ENCODE assay signal across 13 cellular contexts in genomic region chr17:27601975-27602302, GRCh38.
"Had no signal": no experiment of that assay in that cellular context is flagged by ENCODE, and none has a peak within 500 bp of the region (broad histone marks: within the 10 kb centered on the region; RNA-seq: fewer than 3 reads in every experiment).

No MANE protein-coding gene starts in this region.

- H3K27me3 Mint-ChIP-seq: activated naive CD4-positive, alpha-beta T cell treated with anti-CD3 and anti-CD28 coated beads, Interleukin-2, amount 10 ng/mL, durations not matched to agents 7 days and 5 days; memory B cell had no signal

- H3K9me3 Mint-ChIP-seq: activated naive CD4-positive, alpha-beta T cell treated with anti-CD3 and anti-CD28 coated beads, Interleukin-2, amount 10 ng/mL, durations not matched to agents 7 days and 5 days; activated T-cell treated with anti-CD3 and anti-CD28 coated beads, Interleukin-2, amount 50 U/mL, for 72 hours; memory B cell; T-helper 1 cell treated with Interleukin-12 subunit alpha and Interleukin-12 subunit beta and Interleukin-4 antibody, amounts not matched to agents 30 μg/mL and 1 μg/mL, for 36 hours; WTC11 had no signal

- H3K36me3 Mint-ChIP-seq: memory B cell had no signal

- DNase-seq: upper lobe of right lung had no signal

- H3K27ac Mint-ChIP-seq: activated naive CD4-positive, alpha-beta T cell treated with anti-CD3 and anti-CD28 coated beads, Interleukin-2, amount 10 ng/mL, durations not matched to agents 7 days and 5 days; activated T-cell treated with anti-CD3 and anti-CD28 coated beads, Interleukin-2, amount 50 U/mL, for 72 hours; memory B cell; WTC11 had no signal

- H3K27me3 ChIP-seq: esophagus muscularis mucosa, gastrocnemius medialis, heart left ventricle, right atrium auricular region, upper lobe of right lung had no signal

- H3K4me3 ChIP-seq: coronary artery, esophagus muscularis mucosa, gastrocnemius medialis, heart left ventricle, mucosa of descending colon, psoas muscle, right atrium auricular region, upper lobe of right lung had no signal

- H3K4me3 Mint-ChIP-seq: activated naive CD4-positive, alpha-beta T cell treated with anti-CD3 and anti-CD28 coated beads, Interleukin-2, amount 10 ng/mL, durations not matched to agents 7 days and 5 days; activated T-cell treated with anti-CD3 and anti-CD28 coated beads, Interleukin-2, amount 50 U/mL, for 72 hours; memory B cell; T-helper 1 cell treated with Interleukin-12 subunit alpha and Interleukin-12 subunit beta and Interleukin-4 antibody, amounts not matched to agents 30 μg/mL and 1 μg/mL, for 36 hours; WTC11 had no signal

- H3K27ac ChIP-seq: coronary artery, esophagus muscularis mucosa, heart left ventricle, right atrium auricular region, upper lobe of right lung had no signal

- H3K9me3 ChIP-seq: esophagus muscularis mucosa, gastrocnemius medialis, heart left ventricle, mucosa of descending colon, psoas muscle, right atrium auricular region, upper lobe of right lung had no signal

- H3K4me1 ChIP-seq: psoas muscle had no signal
